In the genomic region with DNA sequence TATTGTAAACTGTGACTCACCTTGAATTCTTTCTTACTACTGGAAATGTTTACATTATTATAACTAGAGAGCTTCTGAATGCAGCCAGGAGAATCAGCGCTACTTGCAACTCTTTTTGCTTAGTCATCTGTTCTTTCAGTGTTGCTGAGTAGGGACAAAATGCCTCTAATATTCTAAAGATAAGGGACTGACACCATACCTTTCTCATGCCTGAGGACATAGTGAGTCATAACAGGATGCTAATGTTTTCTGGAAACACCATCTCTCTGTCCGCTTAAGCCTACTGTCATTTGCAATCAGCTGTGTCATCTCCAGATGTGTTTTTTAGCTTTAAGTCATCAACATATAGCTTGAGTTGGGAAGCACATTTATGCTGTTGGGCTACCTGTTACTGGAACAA, we compare ENCODE assay signal across 11 cellular contexts.
A peak's percentile ranks its signal among the peaks of the same experiment; 100 is the strongest.
DNase-seq lines count a peak whose midpoint lies in the region; ATAC-seq, FAIRE-seq and TF ChIP-seq lines count a peak whose summit lies in the region.
"Had no signal": no experiment of that assay in that cellular context is flagged by ENCODE, and none has a peak within 500 bp of the region (broad histone marks: within the 10 kb centered on the region; RNA-seq: fewer than 3 reads in every experiment).

No MANE protein-coding gene starts in this region.

- DNase-seq in A549 (ENCODE audit: low read depth in 1 of 2, low spot score in 1 of 2) (peak in 1 of 2 experiments; percentile 5), hepatic stellate cell (ENCODE audit: low spot score) (no peak), NCI-H1092 (lab: John Stamatoyannopoulos, UW) (no peak), NCI-H146 (lab: John Stamatoyannopoulos, UW) (no peak), NCI-H774 (lab: John Stamatoyannopoulos, UW) (no peak)
- DNase-seq in activated CD4-positive, alpha-beta memory T cell treated with anti-CD3 and anti-CD28 coated beads, Interleukin-2, amount 10 ng/mL, durations not matched to agents 7 days and 5 days: no peak
- DNase-seq: activated B cell treated with CpG ODN at 0.5 μM for 24 hours had no signal

- 12% methylated on average over 2 of the region's 2 CpGs for WGBS in A549 (ENCODE audit: missing lambda C conversion rate)

- H3K4me3 ChIP-seq in A549: no peak overlapping the region
- H3K4me3 ChIP-seq: thoracic aorta had no signal

- CTCF ChIA-PET in A549 (lab: Yijun Ruan, JAX): interaction anchor here (0.7 kb wide), 1 partner anchor 238 kb away, joined by 3 read pairs; no protein-coding TSS in a partner anchor
- CTCF ChIA-PET in activated CD4-positive, alpha-beta memory T cell treated with anti-CD3 and anti-CD28 coated beads, Interleukin-2, amount 10 ng/mL, durations not matched to agents 7 days and 5 days (lab: Charles Lee): interaction anchor here (1.1 to 2.8 kb wide), 7 partner anchors 13 to 81 kb away, joined by 4 to 22 read pairs (median 6); no protein-coding TSS in a partner anchor

- no peaks in the 10 kb centered on the region for H3K36me3 Mint-ChIP-seq in activated CD4-positive, alpha-beta memory T cell treated with anti-CD3 and anti-CD28 coated beads, Interleukin-2, amount 10 ng/mL, durations not matched to agents 7 days and 5 days (ENCODE audit: low read depth)

- POLR2A ChIA-PET in A549 (lab: Yijun Ruan, JAX): no interaction called here
- POLR2A ChIA-PET in activated CD4-positive, alpha-beta memory T cell treated with anti-CD3 and anti-CD28 coated beads, Interleukin-2, amount 10 ng/mL, durations not matched to agents 7 days and 5 days (lab: Charles Lee): interaction anchor here (1.2 to 1.8 kb wide), 5 partner anchors 12 to 73 kb away, joined by 3 to 8 read pairs (median 4); no protein-coding TSS in a partner anchor

- no peak for TF ChIP-seq POLR2A in A549 (IDR thresholded peaks at IDR 0.05; ENCODE audit: low read length)

- no peaks in the 10 kb centered on the region for H3K9me3 Mint-ChIP-seq in activated CD4-positive, alpha-beta memory T cell treated with anti-CD3 and anti-CD28 coated beads, Interleukin-2, amount 10 ng/mL, durations not matched to agents 7 days and 5 days
- H3K9me3 Mint-ChIP-seq: activated B cell treated with CpG ODN at 0.5 μM for 24 hours had no signal

- FAIRE-seq in A549 (lab: Jason Lieb, UNC): no peak
- FAIRE-seq: endothelial cell of umbilical vein had no signal

- no peak for TF ChIP-seq CTCF in A549 (IDR thresholded peaks at IDR 0.05)

- no peak overlapping the region for H3K4me3 Mint-ChIP-seq in activated CD4-positive, alpha-beta memory T cell treated with anti-CD3 and anti-CD28 coated beads, Interleukin-2, amount 10 ng/mL, durations not matched to agents 7 days and 5 days
- H3K4me3 Mint-ChIP-seq: activated B cell treated with CpG ODN at 0.5 μM for 24 hours had no signal

- H3K27ac Mint-ChIP-seq in activated CD4-positive, alpha-beta memory T cell treated with anti-CD3 and anti-CD28 coated beads, Interleukin-2, amount 10 ng/mL, durations not matched to agents 7 days and 5 days: peak overlapping the region; percentile 6
- H3K27ac Mint-ChIP-seq: activated B cell treated with CpG ODN at 0.5 μM for 24 hours had no signal

- no peaks in the 10 kb centered on the region for H3K27me3 Mint-ChIP-seq in activated CD4-positive, alpha-beta memory T cell treated with anti-CD3 and anti-CD28 coated beads, Interleukin-2, amount 10 ng/mL, durations not matched to agents 7 days and 5 days

- no peak for TF ChIP-seq RAD21 in A549 (conservative IDR thresholded peaks at IDR 0.05 in 1 of 2, IDR thresholded peaks at IDR 0.05 in 1 of 2)

- H3K27ac ChIP-seq in A549: no peak overlapping the region
- H3K27ac ChIP-seq: thoracic aorta had no signal

- no peaks in the 10 kb centered on the region for H3K4me1 ChIP-seq in A549

- ATAC-seq in A549 (no peak), GM19351 (IDR thresholded peaks at IDR 0.05; ENCODE audit: unreplicated experiment) (peak; percentile 94), HG03045 (IDR thresholded peaks at IDR 0.05; ENCODE audit: unreplicated experiment) (peak; percentile 91)

- peaks cover 12% of the 10 kb centered on the region for H3K4me1 Mint-ChIP-seq in activated CD4-positive, alpha-beta memory T cell treated with anti-CD3 and anti-CD28 coated beads, Interleukin-2, amount 10 ng/mL, durations not matched to agents 7 days and 5 days
- H3K4me1 Mint-ChIP-seq: activated B cell treated with CpG ODN at 0.5 μM for 24 hours had no signal

- H3K4me2 ChIP-seq in A549: no peak overlapping the region

- TF ChIP-seq EP300 in A549 (IDR thresholded peaks at IDR 0.05): no peak

- no peaks in the 10 kb centered on the region for H3K9me3 ChIP-seq in A549
- H3K9me3 ChIP-seq: thoracic aorta had no signal

TF ChIP-seq in A549, 52 proteins besides CTCF, POLR2A, EP300 and RAD21:
- TF ChIP-seq MAFK (IDR thresholded peaks at IDR 0.05; ENCODE audit: partially characterized antibody): peak; percentile 88
- TF ChIP-seq RNF2 (IDR thresholded peaks at IDR 0.05; ENCODE audit: borderline replicate concordance, low read depth): no peak
- no peak for TF ChIP-seq SMC3 (IDR thresholded peaks at IDR 0.05)
- TF ChIP-seq, protein P1, sequence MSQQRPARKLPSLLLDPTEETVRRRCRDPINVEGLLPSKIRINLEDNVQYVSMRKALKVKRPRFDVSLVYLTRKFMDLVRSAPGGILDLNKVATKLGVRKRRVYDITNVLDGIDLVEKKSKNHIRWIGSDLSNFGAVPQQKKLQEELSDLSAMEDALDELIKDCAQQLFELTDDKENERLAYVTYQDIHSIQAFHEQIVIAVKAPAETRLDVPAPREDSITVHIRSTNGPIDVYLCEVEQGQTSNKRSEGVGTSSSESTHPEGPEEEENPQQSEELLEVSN (IDR thresholded peaks at IDR 0.05; ENCODE audit: borderline replicate concordance, low read depth): no peak
- no peak for TF ChIP-seq ZC3H11A (IDR thresholded peaks at IDR 0.05)
- no peak for TF ChIP-seq HOXA7 (CRISPR knock-in tag; IDR thresholded peaks at IDR 0.05)
- TF ChIP-seq RFX5 (IDR thresholded peaks at IDR 0.05): no peak
- TF ChIP-seq RCOR1 (IDR thresholded peaks at IDR 0.05; ENCODE audit: low read depth, low read length): no peak
- TF ChIP-seq FOSL2 (IDR thresholded peaks at IDR 0.05): no peak
- TF ChIP-seq FOSL2 (CRISPR knock-in tag; IDR thresholded peaks at IDR 0.05): no peak
- 0 out of 2 replicates have a peak, but pooled peaks have one; percentile 38 for TF ChIP-seq NFE2L2 (conservative IDR thresholded peaks at IDR 0.05; ENCODE audit: low read length)

Comparison
In these comparisons a context has a peak if more than half of its experiments do, and no peak if none do; other contexts are left out.
1. ATAC-seq: peak in GM19351 (single experiment) and HG03045 (single experiment); none in A549 (0 of 2).